10 cellular contexts compared by ENCODE assay signal in the genomic region with DNA sequence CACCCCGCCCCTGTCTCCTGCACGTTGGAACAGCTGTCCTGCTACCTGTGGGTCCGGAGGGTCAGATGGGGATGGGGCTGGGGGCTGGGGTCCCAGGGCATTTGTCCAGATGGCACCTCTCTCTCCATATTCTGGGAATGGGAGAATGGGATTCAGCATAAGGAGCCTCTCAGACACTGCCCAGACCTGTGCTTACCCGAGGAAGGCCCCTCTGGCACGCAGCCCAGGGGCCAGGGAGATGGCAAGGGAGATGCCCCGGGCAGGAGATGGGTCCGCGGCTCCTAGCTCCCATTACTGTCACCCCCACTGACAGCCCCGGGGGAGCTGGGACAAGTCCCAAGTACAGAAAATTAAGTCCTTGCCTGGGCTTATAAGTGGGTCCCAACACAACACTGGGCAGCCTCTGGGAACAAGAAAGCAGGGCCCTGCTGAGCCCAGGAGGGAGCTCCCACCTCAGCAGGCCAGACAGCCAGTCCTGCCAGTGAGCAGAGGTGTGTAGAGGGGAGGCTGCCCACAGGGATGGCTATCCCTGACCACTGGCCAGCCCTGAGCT. TPM values are rescaled to one million over a fixed set of nuclear protein-coding genes. Genes with fewer than 3 reads are reported as not detected.
DNase-seq lines count a peak whose midpoint lies in the region; ATAC-seq and TF ChIP-seq lines count a peak whose summit lies in the region.
"Had no signal": no experiment of that assay in that cellular context is flagged by ENCODE, and none has a peak within 500 bp of the region (broad histone marks: within the 10 kb centered on the region; RNA-seq: fewer than 3 reads in every experiment).

No MANE protein-coding gene starts in this region.

- H3K36me3 ChIP-seq in left lung (peaks cover 0 to 16% of the 10 kb centered on the region in 2 donors), tibial nerve (no peaks in the 10 kb centered on the region)

- TF ChIP-seq POLR2A in tibial nerve (IDR thresholded peaks at IDR 0.05) = no peak

- no peak for TF ChIP-seq CTCF in astrocyte of the cerebellum (IDR thresholded peaks at IDR 0.05; ENCODE audit: low read depth, low read length, missing control alignments)
- no peak for TF ChIP-seq CTCF in left lung (IDR thresholded peaks at IDR 0.05)
- no peak for TF ChIP-seq CTCF in tibial nerve (IDR thresholded peaks at IDR 0.05)

- H3K27me3 ChIP-seq in left lung (no peaks in the 10 kb centered on the region), tibial nerve (no peaks in the 10 kb centered on the region)

- H3K4me3 ChIP-seq in astrocyte of the cerebellum (ENCODE audit: low read depth, low read length) (peak overlapping the region; percentile 71), left lung (peak overlapping the region; percentile 50 to 60), tibial nerve (peak overlapping the region; percentile 55 to 81 (median 64))

- H3K27ac ChIP-seq in left lung = peak overlapping the region; percentile 73 to 90
- peak overlapping the region; percentile 81 to 95 (median 89) for H3K27ac ChIP-seq in tibial nerve

- in situ Hi-C loops in astrocyte of the cerebellum (cut with HindIII; ENCODE audit: low sequenced_read_pairs) = no loop called here

- DNase-seq in DMS53 (lab: John Stamatoyannopoulos, UW) (peak; percentile 63), DMS53 treated with DMSO at 0.1 percent for 48 hours (lab: John Stamatoyannopoulos, UW; ENCODE audit: unreplicated experiment) (no peak), astrocyte of the cerebellum (ENCODE audit: low read depth) (no peak), left lung (no peak), tibial nerve (ENCODE audit: low spot score in 2 of 2) (no peak)
- DNase-seq: 8988T; activated CD4-positive, alpha-beta T cell treated with anti-CD3 and anti-CD28 coated beads, Interleukin-2, amount 50 U/mL, for 48 hours had no signal

- H3K4me1 ChIP-seq in left lung (peaks cover 58 to 97% of the 10 kb centered on the region in 2 donors), tibial nerve (peaks cover 0 to 96% (median 83%) of the 10 kb centered on the region in 4 donors)

- no peak for TF ChIP-seq EP300 in tibial nerve (IDR thresholded peaks at IDR 0.05)

- WGBS in tibial nerve, 2 donors = 30 to 35% methylated on average over 9 of the region's 9 CpGs

- intact Hi-C loops in left lung (cut with DNase I) = no loop called here

- H3K9me3 ChIP-seq in left lung (no peaks in the 10 kb centered on the region), tibial nerve (no peaks in the 10 kb centered on the region)

- ATAC-seq in left lung (no peak), GM21529 (IDR thresholded peaks at IDR 0.05; ENCODE audit: unreplicated experiment) (no peak), HG02678 (IDR thresholded peaks at IDR 0.05; ENCODE audit: unreplicated experiment) (no peak), GM21526 (IDR thresholded peaks at IDR 0.05; ENCODE audit: low FRiP score, unreplicated experiment) (no peak)

RNA-seq across cellular contexts. Expression of a gene that starts 1.8 kb away (rescaled TPM):
- total RNA-seq in left lung (10 to 100 TPM; 24.5 to 28.3 TPM), tibial nerve (10 to 100 TPM; 31.0 to 58.1 (median 32.9) TPM)

RNA-seq across cellular contexts. Expression of a gene that starts 22.3 kb away (rescaled TPM):
- 10 to 100 TPM; 26.2 to 44.6 TPM for total RNA-seq in left lung
- 10 to 100 TPM; 45.1 to 95.1 (median 60.7) TPM for total RNA-seq in tibial nerve

RNA-seq across cellular contexts. Expression of a gene that starts 43.0 kb away (rescaled TPM):
- 10 to 100 TPM; 36.3 to 81.7 TPM for total RNA-seq in left lung
- 10 to 100 TPM; 27.8 to 77.4 (median 52.1) TPM for total RNA-seq in tibial nerve

RNA-seq across cellular contexts. Expression of a gene that starts 52.2 kb away (rescaled TPM):
- total RNA-seq in left lung (10 to 100 TPM; 29.6 to 53.5 TPM), tibial nerve (10 to 100 TPM; 37.6 to 53.0 (median 49.2) TPM)

RNA-seq across cellular contexts. Expression of a gene that starts 57.6 kb away (rescaled TPM):
- 10 to 100 TPM; 28.9 to 31.0 TPM for total RNA-seq in left lung
- 10 to 100 TPM in 3 of 4 donors, 1 to 10 TPM in 1; 9.0 to 11.1 (median 10.8) TPM for total RNA-seq in tibial nerve
